14 cellular contexts compared by ENCODE assay signal in genomic region chr3:53113293-53114010, GRCh38. TPM values are rescaled to one million over a fixed set of nuclear protein-coding genes. Genes with fewer than 3 reads are reported as not detected.
DNase-seq lines count a peak whose midpoint lies in the region; ATAC-seq and TF ChIP-seq lines count a peak whose summit lies in the region.
"Had no signal": no experiment of that assay in that cellular context is flagged by ENCODE, and none has a peak within 500 bp of the region (broad histone marks: within the 10 kb centered on the region; RNA-seq: fewer than 3 reads in every experiment).

No MANE protein-coding gene starts in this region.

- no peak for DNase-seq in AG10803 (ENCODE audit: low read depth)
- DNase-seq in RWPE1 (ENCODE audit: low spot score), result no peak
- DNase-seq in activated CD4-positive, CD25-positive, alpha-beta regulatory T cell treated with anti-CD3 and anti-CD28 coated beads, Interleukin-2, amount 50 U/mL, for 72 hours, result no peak
- DNase-seq in activated naive CD4-positive, alpha-beta T cell treated with anti-CD3 and anti-CD28 coated beads for 36 hours, result no peak
- DNase-seq: activated gamma-delta T cell had no signal

- H3K4me3 Mint-ChIP-seq in activated naive CD4-positive, alpha-beta T cell treated with anti-CD3 and anti-CD28 coated beads for 36 hours, result no peak overlapping the region
- H3K4me3 Mint-ChIP-seq: activated CD4-positive, alpha-beta memory T cell treated with anti-CD3 and anti-CD28 coated beads for 36 hours; brain; nephron had no signal

- intact Hi-C loops in activated naive CD4-positive, alpha-beta T cell treated with anti-CD3 and anti-CD28 coated beads for 36 hours (cut with micrococcal nuclease), result loop anchor here (1.0 to 10.0 kb wide), 6 partner anchors 17 to 599 kb away; partner anchors contain the start of genes CACNA1D, DCP1A and RFT1

- POLR2A ChIA-PET in RWPE1 (lab: Yijun Ruan, JAX; ENCODE audit: low non-redundant PET), result no interaction called here

- CTCF ChIA-PET in RWPE1 (lab: Yijun Ruan, JAX), result interaction anchor here (0.7 to 1.3 kb wide), 4 partner anchors 12 to 83 kb away, joined by 4 to 11 read pairs (median 4); no protein-coding TSS in a partner anchor
- CTCF ChIA-PET in activated naive CD4-positive, alpha-beta T cell treated with anti-CD3 and anti-CD28 coated beads for 36 hours (lab: Charles Lee), result interaction anchor here (0.8 to 5.7 kb wide), 17 partner anchors 9 to 91 kb away, joined by 3 to 88 read pairs (median 8); no protein-coding TSS in a partner anchor

- no peaks in the 10 kb centered on the region for H3K9me3 ChIP-seq in gastroesophageal sphincter
- no peaks in the 10 kb centered on the region for H3K9me3 ChIP-seq in neural cell (ENCODE audit: low read length)
- H3K9me3 ChIP-seq: Caco-2, spleen had no signal

- H3F3A ChIP-seq in neural cell (ENCODE audit: insufficient read depth, low read length, poor library complexity, severe bottlenecking), result no peaks in the 10 kb centered on the region

- TF ChIP-seq EP300 in gastroesophageal sphincter (IDR thresholded peaks at IDR 0.05) (no peak), neural cell (conservative IDR thresholded peaks at IDR 0.05; ENCODE audit: poor library complexity, severe bottlenecking) (no peak)

- H3K36me3 ChIP-seq in gastroesophageal sphincter, result peaks cover 0 to 83% of the 10 kb centered on the region in 2 donors
- H3K36me3 ChIP-seq in neural cell (ENCODE audit: insufficient read depth, low read length), result peaks cover 7% of the 10 kb centered on the region

- H3K27ac Mint-ChIP-seq in activated naive CD4-positive, alpha-beta T cell treated with anti-CD3 and anti-CD28 coated beads for 36 hours, result no peak overlapping the region
- H3K27ac Mint-ChIP-seq: activated CD4-positive, alpha-beta memory T cell treated with anti-CD3 and anti-CD28 coated beads for 36 hours; brain; nephron had no signal

- no peaks in the 10 kb centered on the region for H3K27me3 Mint-ChIP-seq in activated naive CD4-positive, alpha-beta T cell treated with anti-CD3 and anti-CD28 coated beads for 36 hours (ENCODE audit: low read depth)
- H3K27me3 Mint-ChIP-seq: activated CD4-positive, alpha-beta memory T cell treated with anti-CD3 and anti-CD28 coated beads for 36 hours; brain had no signal

- WGBS in gastroesophageal sphincter (ENCODE audit: low coverage in 1 of 2), 2 donors, result 23 to 50% methylated on average over 1 of the region's 1 CpG

- no peaks in the 10 kb centered on the region for H3K9me3 Mint-ChIP-seq in activated naive CD4-positive, alpha-beta T cell treated with anti-CD3 and anti-CD28 coated beads for 36 hours
- H3K9me3 Mint-ChIP-seq: activated CD4-positive, alpha-beta memory T cell treated with anti-CD3 and anti-CD28 coated beads for 36 hours; brain; nephron had no signal

- H3K9me2 ChIP-seq in neural cell (ENCODE audit: insufficient read depth, low read length), result no peaks in the 10 kb centered on the region

- no peaks in the 10 kb centered on the region for H3K27me3 ChIP-seq in gastroesophageal sphincter
- no peaks in the 10 kb centered on the region for H3K27me3 ChIP-seq in neural cell (ENCODE audit: insufficient read depth, low read depth, low read length)
- H3K27me3 ChIP-seq: spleen had no signal

- H3K9ac ChIP-seq in neural cell (ENCODE audit: low read length), result peak overlapping the region; percentile 37

- no peak for TF ChIP-seq POLR2A in gastroesophageal sphincter (IDR thresholded peaks at IDR 0.05)

- ATAC-seq in gastroesophageal sphincter, result no peak
- no peak for ATAC-seq in HG03460 (IDR thresholded peaks at IDR 0.05; ENCODE audit: unreplicated experiment)
- ATAC-seq in GM18519 (IDR thresholded peaks at IDR 0.05; ENCODE audit: low FRiP score, unreplicated experiment), result no peak

- H3K27ac ChIP-seq in RWPE1 (peak overlapping the region; percentile 27; the same call in 1 of the 2 replicates), gastroesophageal sphincter (peak overlapping the region in 3 of 4 donors; percentile 48 to 69 (median 52)), neural cell (ENCODE audit: low read length) (no peak overlapping the region)

- H4K20me1 ChIP-seq in neural cell (ENCODE audit: insufficient read depth), result no peaks in the 10 kb centered on the region

- no peaks in the 10 kb centered on the region for H3K79me2 ChIP-seq in neural cell (replicated peaks; ENCODE audit: insufficient read depth, low read length)

- 0 out of 2 replicates have a peak, but pooled peaks have one; percentile 0 for TF ChIP-seq CTCF in AG10803 (conservative IDR thresholded peaks at IDR 0.05; ENCODE audit: low read length)
- no peak for TF ChIP-seq CTCF in RWPE1 (conservative IDR thresholded peaks at IDR 0.05; ENCODE audit: low read depth)
- no peak for TF ChIP-seq CTCF in gastroesophageal sphincter (IDR thresholded peaks at IDR 0.05)
- TF ChIP-seq CTCF in neural cell (IDR thresholded peaks at IDR 0.05; ENCODE audit: poor library complexity, severe bottlenecking), result no peak

- H3K4me3 ChIP-seq in AG10803 (ENCODE audit: low read length) (no peak overlapping the region), gastroesophageal sphincter (no peak overlapping the region), neural cell (ENCODE audit: low read length) (no peak overlapping the region)

- peaks cover 6 to 43% (median 6%) of the 10 kb centered on the region in 3 donors for H3K4me1 ChIP-seq in gastroesophageal sphincter
- H3K4me1 ChIP-seq: Caco-2 had no signal

- H2AFZ ChIP-seq in neural cell (ENCODE audit: low read depth, low read length), result peak overlapping the region; percentile 56

- no peak for TF ChIP-seq RAD21 in neural cell (conservative IDR thresholded peaks at IDR 0.05)

- H3K4me2 ChIP-seq in neural cell (ENCODE audit: low read length), result no peak overlapping the region

- H3K36me3 Mint-ChIP-seq in activated naive CD4-positive, alpha-beta T cell treated with anti-CD3 and anti-CD28 coated beads for 36 hours (ENCODE audit: low read depth), result peaks cover 26% of the 10 kb centered on the region

- peaks cover 22% of the 10 kb centered on the region for H3K4me1 Mint-ChIP-seq in activated naive CD4-positive, alpha-beta T cell treated with anti-CD3 and anti-CD28 coated beads for 36 hours (ENCODE audit: low read depth)
- H3K4me1 Mint-ChIP-seq: brain had no signal

TF ChIP-seq in neural cell, 6 proteins besides CTCF, POLR2A, EP300 and RAD21:
- TF ChIP-seq, protein P1, sequence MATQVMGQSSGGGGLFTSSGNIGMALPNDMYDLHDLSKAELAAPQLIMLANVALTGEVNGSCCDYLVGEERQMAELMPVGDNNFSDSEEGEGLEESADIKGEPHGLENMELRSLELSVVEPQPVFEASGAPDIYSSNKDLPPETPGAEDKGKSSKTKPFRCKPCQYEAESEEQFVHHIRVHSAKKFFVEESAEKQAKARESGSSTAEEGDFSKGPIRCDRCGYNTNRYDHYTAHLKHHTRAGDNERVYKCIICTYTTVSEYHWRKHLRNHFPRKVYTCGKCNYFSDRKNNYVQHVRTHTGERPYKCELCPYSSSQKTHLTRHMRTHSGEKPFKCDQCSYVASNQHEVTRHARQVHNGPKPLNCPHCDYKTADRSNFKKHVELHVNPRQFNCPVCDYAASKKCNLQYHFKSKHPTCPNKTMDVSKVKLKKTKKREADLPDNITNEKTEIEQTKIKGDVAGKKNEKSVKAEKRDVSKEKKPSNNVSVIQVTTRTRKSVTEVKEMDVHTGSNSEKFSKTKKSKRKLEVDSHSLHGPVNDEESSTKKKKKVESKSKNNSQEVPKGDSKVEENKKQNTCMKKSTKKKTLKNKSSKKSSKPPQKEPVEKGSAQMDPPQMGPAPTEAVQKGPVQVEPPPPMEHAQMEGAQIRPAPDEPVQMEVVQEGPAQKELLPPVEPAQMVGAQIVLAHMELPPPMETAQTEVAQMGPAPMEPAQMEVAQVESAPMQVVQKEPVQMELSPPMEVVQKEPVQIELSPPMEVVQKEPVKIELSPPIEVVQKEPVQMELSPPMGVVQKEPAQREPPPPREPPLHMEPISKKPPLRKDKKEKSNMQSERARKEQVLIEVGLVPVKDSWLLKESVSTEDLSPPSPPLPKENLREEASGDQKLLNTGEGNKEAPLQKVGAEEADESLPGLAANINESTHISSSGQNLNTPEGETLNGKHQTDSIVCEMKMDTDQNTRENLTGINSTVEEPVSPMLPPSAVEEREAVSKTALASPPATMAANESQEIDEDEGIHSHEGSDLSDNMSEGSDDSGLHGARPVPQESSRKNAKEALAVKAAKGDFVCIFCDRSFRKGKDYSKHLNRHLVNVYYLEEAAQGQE (IDR thresholded peaks at IDR 0.05; ENCODE audit: borderline replicate concordance), result no peak

RNA-seq across cellular contexts. Expression of gene RFT1, which starts 16.8 kb away (rescaled TPM):
- 1 to 10 TPM; 6.5 to 7.6 (median 7.2) TPM for total RNA-seq in gastroesophageal sphincter
- 6.1 and 10.2 TPM in 2 replicates for polyA plus RNA-seq in neural cell
- 13.1 and 13.5 TPM in 2 replicates for polyA minus RNA-seq in neural cell
- total RNA-seq in activated naive CD4-positive, alpha-beta T cell treated with anti-CD3 and anti-CD28 coated beads for 36 hours, result 10 to 100 TPM; 29.9 to 31.7 TPM

RNA-seq across cellular contexts. Expression of gene PRKCD, which starts 47.6 kb away (rescaled TPM):
- total RNA-seq in gastroesophageal sphincter, result 10 to 100 TPM in 1 of 4 donors, 1 to 10 TPM in 3; 5.5 to 10.1 (median 7.6) TPM
- not detected in 2 replicates for polyA plus RNA-seq in neural cell
- not detected in 2 replicates for polyA minus RNA-seq in neural cell
- total RNA-seq in activated naive CD4-positive, alpha-beta T cell treated with anti-CD3 and anti-CD28 coated beads for 36 hours, result 10 to 100 TPM in 1 of 2 experiments, 1 to 10 TPM in 1; 9.1 to 10.2 TPM
